ENCODE assay signal across 1 cellular context in the genomic region with DNA sequence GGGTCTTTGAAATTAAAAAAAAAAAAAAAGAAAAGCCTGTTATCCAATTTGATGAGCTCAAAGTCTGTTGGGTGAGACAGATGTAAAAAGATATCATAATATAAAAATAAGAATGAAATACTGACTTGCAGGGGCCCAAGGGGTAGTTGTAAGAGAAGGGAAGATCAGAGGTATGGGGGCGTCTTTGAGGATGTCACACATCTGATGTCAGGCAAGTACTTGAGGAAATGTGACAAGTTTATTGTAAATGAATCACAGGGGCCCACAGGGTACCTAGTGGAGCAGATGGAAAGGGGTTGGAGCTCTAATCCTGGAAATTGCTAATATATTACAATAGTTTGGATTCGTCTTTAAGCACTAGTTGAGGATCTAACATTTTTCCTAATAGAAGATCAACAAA.
TF ChIP-seq lines count a peak whose summit lies in the region.

No MANE protein-coding gene starts in this region.

TF ChIP-seq in IMR-90, 13 proteins besides CTCF, POLR2A, EP300 and RAD21:
- TF ChIP-seq BHLHE40 (IDR thresholded peaks at IDR 0.05; ENCODE audit: low read depth, low read length) (no peak), RFX5 (IDR thresholded peaks at IDR 0.05; ENCODE audit: low read depth, low read length) (no peak), MXI1 (IDR thresholded peaks at IDR 0.05; ENCODE audit: borderline replicate concordance, low read depth, low read length) (no peak)
